Comparison of ENCODE assay signal across 8 cellular contexts in genomic region chr13:27622102-27622820, GRCh38. TPM values are rescaled to one million over a fixed set of nuclear protein-coding genes. Genes with fewer than 3 reads are reported as not detected.
DNase-seq lines count a peak whose midpoint lies in the region; ATAC-seq and TF ChIP-seq lines count a peak whose summit lies in the region.

No MANE protein-coding gene starts in this region.

- H3K27me3 ChIP-seq in A673 (replicated peaks; ENCODE audit: insufficient read depth, low read depth, low read length, poor library complexity) (no peaks in the 10 kb centered on the region), PC-9 (ENCODE audit: insufficient read depth, low read depth) (no peaks in the 10 kb centered on the region), endocrine pancreas (ENCODE audit: control insufficient read depth, insufficient read depth, low read length) (no peaks in the 10 kb centered on the region), neural cell (ENCODE audit: insufficient read depth, low read depth, low read length) (no peaks in the 10 kb centered on the region)

- peaks cover 11% of the 10 kb centered on the region for H4K20me1 ChIP-seq in PC-9 (ENCODE audit: insufficient read depth)
- no peaks in the 10 kb centered on the region for H4K20me1 ChIP-seq in neural cell (ENCODE audit: insufficient read depth)

- H3K4me3 ChIP-seq in A673 (ENCODE audit: low read depth, low read length, poor library complexity, severe bottlenecking) (peak overlapping the region; percentile 96), PC-9 (peak overlapping the region; percentile 100), endocrine pancreas (ENCODE audit: control insufficient read depth, insufficient read depth, low read length) (peak overlapping the region; percentile 94), neural cell (ENCODE audit: low read length) (peak overlapping the region; percentile 93)

- H3K9me2 ChIP-seq in PC-9 (ENCODE audit: insufficient read depth) (no peaks in the 10 kb centered on the region), neural cell (ENCODE audit: insufficient read depth, low read length) (no peaks in the 10 kb centered on the region)

- intact Hi-C loops in A673 (cut with micrococcal nuclease; ENCODE audit: unreplicated experiment) (no loop called here), PC-9 (cut with micrococcal nuclease; ENCODE audit: unreplicated experiment) (no loop called here)

- BruUV-seq in A673 (replicated peaks; lab: Mats Ljungman, UMichigan), result no TSS peak
- BruUV-seq in PC-9 (replicated peaks; lab: Mats Ljungman, UMichigan), result no TSS peak

- H3K9ac ChIP-seq in endocrine pancreas (ENCODE audit: control insufficient read depth, insufficient read depth, low read length) (peak overlapping the region; percentile 90), neural cell (ENCODE audit: low read length) (peak overlapping the region; percentile 79)

- POLR2A ChIA-PET in A673 (lab: Charles Lee; ENCODE audit: low non-redundant PET) (no interaction called here), PC-9 (lab: Charles Lee; ENCODE audit: unreplicated experiment) (no interaction called here)

- ATAC-seq in GM18498 (IDR thresholded peaks at IDR 0.05; ENCODE audit: unreplicated experiment), result peak; percentile 0
- no peak for ATAC-seq in GM19397 (IDR thresholded peaks at IDR 0.05; ENCODE audit: unreplicated experiment)
- no peak for ATAC-seq in HG02798 (IDR thresholded peaks at IDR 0.05; ENCODE audit: poor library complexity, unreplicated experiment)

- H3F3A ChIP-seq in PC-9 (ENCODE audit: insufficient read depth, low read depth), result peaks cover 16% of the 10 kb centered on the region
- no peaks in the 10 kb centered on the region for H3F3A ChIP-seq in neural cell (ENCODE audit: insufficient read depth, low read length, poor library complexity, severe bottlenecking)

- TF ChIP-seq CTCF in A673 (conservative IDR thresholded peaks at IDR 0.05; ENCODE audit: low read depth, low read length) (no peak; the same call in 1 of the 2 replicates), PC-9 (conservative IDR thresholded peaks at IDR 0.05) (peak; percentile 49), neural cell (IDR thresholded peaks at IDR 0.05; ENCODE audit: poor library complexity, severe bottlenecking) (no peak)

- peak overlapping the region; percentile 90 for H3K27ac ChIP-seq in A673 (ENCODE audit: low read depth, low read length, poor library complexity, severe bottlenecking)
- H3K27ac ChIP-seq in PC-9, result peak overlapping the region; percentile 98
- H3K27ac ChIP-seq in neural cell (ENCODE audit: low read length), result peak overlapping the region; percentile 77

- H2AFZ ChIP-seq in PC-9, result peak overlapping the region; percentile 98
- H2AFZ ChIP-seq in neural cell (ENCODE audit: low read depth, low read length), result peak overlapping the region; percentile 84

- H3K4me1 ChIP-seq in A673 (ENCODE audit: insufficient read depth, low read length, poor library complexity, severe bottlenecking) (peaks cover 15% of the 10 kb centered on the region), PC-9 (replicated peaks; ENCODE audit: insufficient read depth) (peaks cover 39% of the 10 kb centered on the region), endocrine pancreas (ENCODE audit: control insufficient read depth, insufficient read depth, low read length) (peaks cover 18% of the 10 kb centered on the region)

- H3K79me2 ChIP-seq in PC-9 (ENCODE audit: low read depth) (peaks cover 83% of the 10 kb centered on the region), neural cell (replicated peaks; ENCODE audit: insufficient read depth, low read length) (peaks cover 16% of the 10 kb centered on the region)

- no peak for TF ChIP-seq EP300 in neural cell (conservative IDR thresholded peaks at IDR 0.05; ENCODE audit: poor library complexity, severe bottlenecking)

- TF ChIP-seq RAD21 in neural cell (conservative IDR thresholded peaks at IDR 0.05), result no peak

- H3K36me3 ChIP-seq in A673 (ENCODE audit: insufficient read depth, low read length, poor library complexity, severe bottlenecking), result peaks cover 23% of the 10 kb centered on the region
- peaks cover 35% of the 10 kb centered on the region; the same call in 1 of the 2 replicates for H3K36me3 ChIP-seq in PC-9 (ENCODE audit: low read depth)
- H3K36me3 ChIP-seq in endocrine pancreas (ENCODE audit: control insufficient read depth, insufficient read depth, low read length), result no peaks in the 10 kb centered on the region
- peaks cover 11% of the 10 kb centered on the region for H3K36me3 ChIP-seq in neural cell (ENCODE audit: insufficient read depth, low read length)

- DNase-seq in A673 (ENCODE audit: low spot score), result peak; percentile 29
- DNase-seq in PC-9, result no peak
- DNase-seq in SHP77 (lab: John Stamatoyannopoulos, UW), result no peak

- H3K4me2 ChIP-seq in PC-9 (peak overlapping the region; percentile 79), neural cell (ENCODE audit: low read length) (peak overlapping the region; percentile 83)

- CTCF ChIA-PET in A673 (lab: Charles Lee), result no interaction called here
- CTCF ChIA-PET in PC-9 (lab: Charles Lee), result no interaction called here

- no peaks in the 10 kb centered on the region for H3K9me3 ChIP-seq in A673 (ENCODE audit: low read depth, low read length, poor library complexity, severe bottlenecking)
- no peaks in the 10 kb centered on the region for H3K9me3 ChIP-seq in PC-9 (ENCODE audit: insufficient read depth, low read depth)
- H3K9me3 ChIP-seq in endocrine pancreas (ENCODE audit: control insufficient read depth, low read length), result no peaks in the 10 kb centered on the region
- H3K9me3 ChIP-seq in neural cell (ENCODE audit: low read length), result no peaks in the 10 kb centered on the region

TF ChIP-seq in neural cell, 6 proteins besides CTCF, POLR2A, EP300 and RAD21:
- TF ChIP-seq TAF1 (IDR thresholded peaks at IDR 0.05; ENCODE audit: low read depth) (peak; percentile 12), EZH2 (IDR thresholded peaks at IDR 0.05; ENCODE audit: borderline replicate concordance, insufficient read depth, low read length, poor library complexity, severe bottlenecking) (no peak), MXI1 (conservative IDR thresholded peaks at IDR 0.05; ENCODE audit: poor library complexity, severe bottlenecking) (peak; percentile 0)

RNA-seq across cellular contexts. Expression of gene POLR1D, which starts 0.6 kb away (rescaled TPM):
- total RNA-seq in A673 (2021), result 116 and 118 TPM in 2 replicates
- 104 and 119 TPM in 2 replicates for total RNA-seq in PC-9 (2021)
- polyA plus RNA-seq in neural cell, result 134 and 179 TPM in 2 replicates
- polyA minus RNA-seq in neural cell, result 43.6 and 60.1 TPM in 2 replicates

RNA-seq across cellular contexts. Expression of gene LNX2, which starts 1.9 kb away (rescaled TPM):
- total RNA-seq in A673 (2021) (5.9 and 6.4 TPM in 2 replicates), PC-9 (2021) (7.0 and 7.1 TPM in 2 replicates)
- 3.6 and 4.2 TPM in 2 replicates for polyA plus RNA-seq in neural cell
- 10.0 and 11.5 TPM in 2 replicates for polyA minus RNA-seq in neural cell
